ENCODE assay signal across 8 cellular contexts in genomic region chr6:13425971-13426931, GRCh38.
A peak's percentile ranks its signal among the peaks of the same experiment; 100 is the strongest.
DNase-seq lines count a peak whose midpoint lies in the region; ATAC-seq and TF ChIP-seq lines count a peak whose summit lies in the region.

No MANE protein-coding gene starts in this region.

- no peaks in the 10 kb centered on the region for H3K9me2 ChIP-seq in OCI-LY7 (ENCODE audit: insufficient read depth, low read length)

- H3K9me3 ChIP-seq in OCI-LY7 (ENCODE audit: low read length) (no peaks in the 10 kb centered on the region), esophagus (ENCODE audit: control insufficient read depth in 2 of 2, insufficient read depth in 1 of 2, low read depth in 1 of 2, low read length in 1 of 2) (no peaks in the 10 kb centered on the region)

- H3K27ac ChIP-seq in OCI-LY7 (ENCODE audit: low read depth, low read length, poor library complexity, severe bottlenecking) = no peak overlapping the region
- H3K27ac ChIP-seq in esophagus (ENCODE audit: low read depth in 2 of 2, low read length in 1 of 2) = peak overlapping the region; percentile 11 to 65
- H3K27ac ChIP-seq in rectal smooth muscle tissue (ENCODE audit: low read depth, low read length) = peak overlapping the region; percentile 33

- no peak overlapping the region for H3K4me3 ChIP-seq in OCI-LY7 (ENCODE audit: low read depth, low read length, poor library complexity, severe bottlenecking)
- H3K4me3 ChIP-seq in esophagus (ENCODE audit: low read depth in 1 of 2, low read length in 2 of 2) = no peak overlapping the region
- H3K4me3 ChIP-seq in rectal smooth muscle tissue (ENCODE audit: low read length) = no peak overlapping the region

- BruUV-seq in OCI-LY7 (replicated peaks; lab: Mats Ljungman, UMichigan) = no TSS peak

- H3K4me1 ChIP-seq in OCI-LY7 (ENCODE audit: insufficient read depth, low read length, poor library complexity, severe bottlenecking) = peaks cover 45% of the 10 kb centered on the region
- H3K4me1 ChIP-seq in esophagus (ENCODE audit: control insufficient read depth in 2 of 2, insufficient read depth in 2 of 2, low read length in 1 of 2) = peaks cover 7 to 12% of the 10 kb centered on the region in 2 donors
- peaks cover 21% of the 10 kb centered on the region for H3K4me1 ChIP-seq in rectal smooth muscle tissue (ENCODE audit: control insufficient read depth, insufficient read depth, low read length)

- WGBS in esophagus, 2 donors = 74 to 76% methylated on average over 21 of the region's 21 CpGs

- no peak for ATAC-seq in HG03521 (IDR thresholded peaks at IDR 0.05; ENCODE audit: unreplicated experiment)

- peak overlapping the region; percentile 36 for H3K4me2 ChIP-seq in OCI-LY7 (ENCODE audit: low read length)

- H3K9ac ChIP-seq in rectal smooth muscle tissue (ENCODE audit: low read length) = no peak overlapping the region

- H3K27me3 ChIP-seq in esophagus (ENCODE audit: control insufficient read depth in 1 of 2, insufficient read depth in 2 of 2, low read length in 2 of 2) (no peaks in the 10 kb centered on the region), rectal smooth muscle tissue (ENCODE audit: control insufficient read depth, insufficient read depth, low read length) (no peaks in the 10 kb centered on the region)

- peaks cover 16% of the 10 kb centered on the region; the same call in 1 of the 2 replicates for H3K79me2 ChIP-seq in OCI-LY7 (ENCODE audit: insufficient read depth, low read depth, low read length)

- POLR2A ChIA-PET in OCI-LY7 (lab: Charles Lee) = interaction anchor here (0.6 to 1.5 kb wide), 12 partner anchors 16 to 164 kb away, joined by 3 to 8 read pairs (median 3); no protein-coding TSS in a partner anchor

- DNase-seq in EH (ENCODE audit: low read depth) (peak; percentile 37), OCI-LY7 (ENCODE audit: low spot score) (peak; percentile 34), KBM-7 (no peak), NCI-H1436 treated with DMSO at 0.1 percent for 48 hours (lab: John Stamatoyannopoulos, UW) (no peak), NCI-H187 (lab: John Stamatoyannopoulos, UW) (no peak)

- intact Hi-C loops in OCI-LY7 (cut with micrococcal nuclease; ENCODE audit: unreplicated experiment) = loop anchor here (2.0 kb wide), 1 partner anchor 29 kb away; no protein-coding TSS in a partner anchor

- CTCF ChIA-PET in OCI-LY7 (lab: Charles Lee; ENCODE audit: unreplicated experiment) = interaction anchor here (0.7 to 1.5 kb wide), 2 partner anchors 28 to 30 kb away, joined by 3 to 4 read pairs; no protein-coding TSS in a partner anchor

- 0 out of 2 replicates have a peak, but pooled peaks cover 10% of the 10 kb centered on the region for H4K20me1 ChIP-seq in OCI-LY7 (ENCODE audit: insufficient read depth, low read length)

- in situ Hi-C loops in KBM-7 (cut with MboI; ENCODE audit: low pct_unique_long_range_greater_than_20kb, low sequenced_read_pairs) = no loop called here

- no peak for TF ChIP-seq CTCF in OCI-LY7 (conservative IDR thresholded peaks at IDR 0.05; ENCODE audit: low read length)

- H3K36me3 ChIP-seq in OCI-LY7 (ENCODE audit: insufficient read depth, low read length) = no peaks in the 10 kb centered on the region
- H3K36me3 ChIP-seq in esophagus (ENCODE audit: control insufficient read depth in 2 of 2, insufficient read depth in 2 of 2, low read length in 1 of 2) = no peaks in the 10 kb centered on the region
- H3K36me3 ChIP-seq in rectal smooth muscle tissue (ENCODE audit: control insufficient read depth, insufficient read depth, low read length) = no peaks in the 10 kb centered on the region

- no peak overlapping the region for H2AFZ ChIP-seq in OCI-LY7 (ENCODE audit: low read length)

Comparison
In these comparisons a context has a peak if more than half of its experiments do, and no peak if none do; other contexts are left out.
1. DNase-seq: peak in EH (single experiment) and OCI-LY7 (single experiment); none in KBM-7 (single experiment), NCI-H1436 treated with DMSO at 0.1 percent for 48 hours (single experiment) and NCI-H187 (0 of 2).